In the genomic region with DNA sequence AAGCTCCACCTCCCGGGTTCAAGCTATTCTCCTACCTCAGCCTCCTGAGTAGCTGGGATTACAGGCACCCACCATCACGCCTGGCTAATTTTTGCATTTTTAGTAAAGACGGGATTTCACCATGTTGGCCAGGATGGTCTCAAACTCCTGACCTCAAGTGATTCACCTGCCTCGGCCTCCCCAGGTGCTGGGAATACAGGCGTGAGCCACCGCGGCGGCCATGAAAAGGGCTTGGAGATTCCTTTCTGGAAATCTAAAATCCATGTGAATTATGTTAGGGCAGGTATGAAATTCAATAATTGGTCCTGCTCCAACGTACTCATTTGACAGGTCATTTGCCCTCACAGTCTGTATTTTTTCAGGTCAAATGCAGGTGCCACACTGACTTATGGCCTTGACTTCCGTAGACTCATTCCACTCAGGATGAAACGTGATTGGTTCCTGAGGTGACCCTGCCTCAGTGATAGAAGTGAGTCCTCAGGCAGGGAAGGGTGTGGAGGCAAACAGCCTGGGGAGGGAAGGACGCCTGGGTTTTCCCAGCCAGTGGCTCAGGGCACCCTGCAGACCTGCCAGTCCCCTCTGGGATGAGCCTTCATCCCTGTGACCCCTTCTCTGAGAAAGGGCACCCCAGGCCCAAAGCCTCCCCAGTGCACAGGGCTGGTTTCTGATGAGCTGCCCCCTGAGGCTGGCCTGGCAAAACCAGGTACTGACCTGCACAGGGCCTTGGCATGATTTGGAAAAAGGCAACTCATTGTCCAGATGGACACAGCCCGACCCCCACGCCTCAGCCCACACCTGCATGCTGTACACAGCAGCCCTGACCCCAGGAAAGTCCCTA, we compare ENCODE assay signal across 10 cellular contexts. TPM values are rescaled to one million over a fixed set of nuclear protein-coding genes. Genes with fewer than 3 reads are reported as not detected.
DNase-seq lines count a peak whose midpoint lies in the region; ATAC-seq, FAIRE-seq and TF ChIP-seq lines count a peak whose summit lies in the region.
"Had no signal": no experiment of that assay in that cellular context is flagged by ENCODE, and none has a peak within 500 bp of the region (broad histone marks: within the 10 kb centered on the region; RNA-seq: fewer than 3 reads in every experiment).

No MANE protein-coding gene starts in this region.

- ATAC-seq in GM23338: no peak
- no peak for ATAC-seq in activated T-helper 17 cell treated with anti-CD3 and anti-CD28 coated beads, Interleukin-2, amount 50 U/mL, for 72 hours (replicated peaks)

- TF ChIP-seq RAD21 in liver (IDR thresholded peaks at IDR 0.05): no peak

- H3K9me3 ChIP-seq in liver (ENCODE audit: control insufficient read depth in 4 of 4, low read length in 3 of 4) (no peaks in the 10 kb centered on the region), smooth muscle cell (replicated peaks; ENCODE audit: low read depth) (no peaks in the 10 kb centered on the region)

- H3K4me3 Mint-ChIP-seq in GM23338: no peak overlapping the region
- no peak overlapping the region for H3K4me3 Mint-ChIP-seq in activated T-helper 17 cell treated with anti-CD3 and anti-CD28 coated beads, Interleukin-2, amount 50 U/mL, for 72 hours
- H3K4me3 Mint-ChIP-seq: neural crest cell had no signal

- H3K27me3 ChIP-seq in GM23338 (ENCODE audit: insufficient read depth): no peaks in the 10 kb centered on the region
- no peaks in the 10 kb centered on the region for H3K27me3 ChIP-seq in liver (ENCODE audit: control insufficient read depth in 4 of 4, insufficient read depth in 4 of 4, low read length in 3 of 4)
- no peaks in the 10 kb centered on the region for H3K27me3 ChIP-seq in smooth muscle cell (ENCODE audit: low read depth)

- H3K79me2 ChIP-seq in GM23338 (replicated peaks; ENCODE audit: insufficient read depth) (no peaks in the 10 kb centered on the region), smooth muscle cell (ENCODE audit: low read depth) (no peaks in the 10 kb centered on the region)

- H3K9ac ChIP-seq in liver (ENCODE audit: low read depth in 1 of 2, low read length in 2 of 2): peak overlapping the region in 1 of 2 donors; percentile 21
- H3K9ac ChIP-seq in smooth muscle cell (ENCODE audit: low read depth): no peak overlapping the region

- no peak for TF ChIP-seq POLR2A in H54 (IDR thresholded peaks at IDR 0.05; ENCODE audit: low read depth, low read length)

- no peak overlapping the region; the same call in 1 of the 2 replicates for H3K27ac Mint-ChIP-seq in GM23338
- H3K27ac Mint-ChIP-seq in activated T-helper 17 cell treated with anti-CD3 and anti-CD28 coated beads, Interleukin-2, amount 50 U/mL, for 72 hours: no peak overlapping the region

- no peak overlapping the region for H3K27ac ChIP-seq in GM23338 (ENCODE audit: low read depth)
- peak overlapping the region; percentile 47 for H3K27ac ChIP-seq in adipose tissue (ENCODE audit: low read depth, low read length)
- peak overlapping the region; percentile 91 to 96 for H3K27ac ChIP-seq in liver (ENCODE audit: low read depth in 1 of 2, low read length in 2 of 2)
- no peak overlapping the region for H3K27ac ChIP-seq in smooth muscle cell (ENCODE audit: low read depth)

- H3K4me1 ChIP-seq in GM23338 (ENCODE audit: insufficient read depth): peaks cover 14% of the 10 kb centered on the region
- peaks cover 35 to 74% (median 60%) of the 10 kb centered on the region in 4 donors for H3K4me1 ChIP-seq in liver (ENCODE audit: control insufficient read depth in 4 of 4, insufficient read depth in 4 of 4, low read length in 3 of 4)
- H3K4me1 ChIP-seq in smooth muscle cell (ENCODE audit: low read depth): peaks cover 25% of the 10 kb centered on the region

- H3K4me2 ChIP-seq in GM23338: no peak overlapping the region
- H3K4me2 ChIP-seq in smooth muscle cell: no peak overlapping the region

- FAIRE-seq in H54 (lab: Jason Lieb, UNC): no peak

- no peaks in the 10 kb centered on the region for H3K36me3 ChIP-seq in GM23338 (ENCODE audit: insufficient read depth)
- H3K36me3 ChIP-seq in liver (ENCODE audit: control insufficient read depth in 4 of 4, insufficient read depth in 3 of 4, low read depth in 1 of 4, low read length in 3 of 4): no peaks in the 10 kb centered on the region
- no peaks in the 10 kb centered on the region for H3K36me3 ChIP-seq in smooth muscle cell (ENCODE audit: low read depth)

- peaks cover 20% of the 10 kb centered on the region for H3K4me1 Mint-ChIP-seq in GM23338
- H3K4me1 Mint-ChIP-seq in activated T-helper 17 cell treated with anti-CD3 and anti-CD28 coated beads, Interleukin-2, amount 50 U/mL, for 72 hours: no peaks in the 10 kb centered on the region

- H4K20me1 ChIP-seq in GM23338 (replicated peaks; ENCODE audit: insufficient read depth) (no peaks in the 10 kb centered on the region), smooth muscle cell (ENCODE audit: low read depth) (no peaks in the 10 kb centered on the region)

- DNase-seq in GM23338 (ENCODE audit: low spot score): no peak
- no peak for DNase-seq in smooth muscle cell (lab: John Stamatoyannopoulos, UW; ENCODE audit: unreplicated experiment)
- no peak for DNase-seq in H54 (ENCODE audit: insufficient read length, low spot score)
- DNase-seq in GM10266 (ENCODE audit: extremely low spot score): no peak
- DNase-seq in activated CD4-positive, CD25-positive, alpha-beta regulatory T cell treated with anti-CD3 and anti-CD28 coated beads, Interleukin-2, amount 50 U/mL, for 72 hours: no peak
- DNase-seq: activated CD4-positive, alpha-beta T cell treated with anti-CD3 and anti-CD28 coated beads, Interleukin-2, amount 50 U/mL, for 4 hours had no signal

- peak overlapping the region; percentile 87 for H2AFZ ChIP-seq in GM23338
- peak overlapping the region; percentile 66 for H2AFZ ChIP-seq in smooth muscle cell (ENCODE audit: low read depth)

- no peaks in the 10 kb centered on the region for H3K36me3 Mint-ChIP-seq in GM23338 (ENCODE audit: low read depth)
- H3K36me3 Mint-ChIP-seq in activated T-helper 17 cell treated with anti-CD3 and anti-CD28 coated beads, Interleukin-2, amount 50 U/mL, for 72 hours (ENCODE audit: low read depth): no peaks in the 10 kb centered on the region

- H3K27me3 Mint-ChIP-seq in GM23338 (ENCODE audit: insufficient read depth, low read depth, poor library complexity): peaks cover 6% of the 10 kb centered on the region
- no peaks in the 10 kb centered on the region for H3K27me3 Mint-ChIP-seq in activated T-helper 17 cell treated with anti-CD3 and anti-CD28 coated beads, Interleukin-2, amount 50 U/mL, for 72 hours

- H3K9me3 Mint-ChIP-seq in GM23338: no peaks in the 10 kb centered on the region
- H3K9me3 Mint-ChIP-seq in activated T-helper 17 cell treated with anti-CD3 and anti-CD28 coated beads, Interleukin-2, amount 50 U/mL, for 72 hours: no peaks in the 10 kb centered on the region
- H3K9me3 Mint-ChIP-seq: neural crest cell had no signal

- WGBS in adipose tissue, 3 donors: 59 to 86% (median 84%) methylated on average over 14 of the region's 14 CpGs
- 37% methylated on average over 14 of the region's 14 CpGs for WGBS in liver
- WGBS in smooth muscle cell (ENCODE audit: low lambda C conversion rate): 97% methylated on average over 14 of the region's 14 CpGs

- no peaks in the 10 kb centered on the region for H3K9me2 ChIP-seq in GM23338 (ENCODE audit: insufficient read depth)

- H3K4me3 ChIP-seq in GM23338 (no peak overlapping the region), liver (ENCODE audit: low read depth in 1 of 3, low read length in 3 of 3) (peak overlapping the region in 1 of 3 donors; percentile 0), smooth muscle cell (no peak overlapping the region)

- TF ChIP-seq CTCF in GM23338 (conservative IDR thresholded peaks at IDR 0.05; ENCODE audit: low read depth in 2 of 2) (no peak), liver (IDR thresholded peaks at IDR 0.05; ENCODE audit: low read depth, low read length, missing input control) (no peak), smooth muscle cell (IDR thresholded peaks at IDR 0.05; ENCODE audit: borderline replicate concordance, insufficient read depth, poor library complexity, severe bottlenecking) (no peak), GM10266 (IDR thresholded peaks at IDR 0.05; ENCODE audit: control insufficient read depth, insufficient read depth, low read depth, missing control alignments) (no peak)

- no peaks in the 10 kb centered on the region for H3F3A ChIP-seq in GM23338 (replicated peaks; ENCODE audit: low read depth)
- H3F3A ChIP-seq in smooth muscle cell (ENCODE audit: low read depth): peaks cover 8% of the 10 kb centered on the region

TF ChIP-seq in GM23338, 12 proteins besides CTCF, POLR2A, EP300 and RAD21 (continues in another document):
- no peak for TF ChIP-seq ZNF114 (CRISPR knock-in tag; IDR thresholded peaks at IDR 0.05)

TF ChIP-seq in liver, 16 proteins besides CTCF, POLR2A, EP300 and RAD21 (continues in another document):
- TF ChIP-seq RXRA (IDR thresholded peaks at IDR 0.05): peak; percentile 59 to 62
- no peak for TF ChIP-seq GABPA (IDR thresholded peaks at IDR 0.05 in 1 of 2, conservative IDR thresholded peaks at IDR 0.05 in 1 of 2)
- TF ChIP-seq, protein P1, sequence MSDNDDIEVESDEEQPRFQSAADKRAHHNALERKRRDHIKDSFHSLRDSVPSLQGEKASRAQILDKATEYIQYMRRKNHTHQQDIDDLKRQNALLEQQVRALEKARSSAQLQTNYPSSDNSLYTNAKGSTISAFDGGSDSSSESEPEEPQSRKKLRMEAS (IDR thresholded peaks at IDR 0.05): no peak
- TF ChIP-seq JUND (IDR thresholded peaks at IDR 0.05): no peak
- TF ChIP-seq HNF4A (conservative IDR thresholded peaks at IDR 0.05): peak in 1 of 2 donors; percentile 25

RNA-seq across cellular contexts. Expression of a gene that starts 48.7 kb away (rescaled TPM):
- 216 and 223 TPM in 2 replicates for total RNA-seq in GM23338 (2014; rRNA removed; shearing (Covaris generic))
- polyA plus RNA-seq in GM23338 (2016; fragmentation: Nextera tagmentation; extraction: Ambion mirVana): 296 and 300 TPM in 2 replicates
- 100 to 1,000 TPM in 2 of 3 donors, 10 to 100 TPM in 1; 92.3 to 191 (median 173) TPM for polyA plus RNA-seq in adipose tissue
- total RNA-seq in liver: 100 to 1,000 TPM in 1 of 2 donors, 10 to 100 TPM in 1; 91.5 to 106 TPM
- 100 to 1,000 TPM in 1 of 2 donors, 10 to 100 TPM in 1; 87.5 to 151 TPM for polyA plus RNA-seq in liver
- 250 and 315 TPM in 2 replicates for total RNA-seq in smooth muscle cell
- 251 and 255 TPM in 2 replicates for polyA plus RNA-seq in smooth muscle cell
- 100 to 1,000 TPM; 295 to 386 TPM for total RNA-seq in activated T-helper 17 cell treated with anti-CD3 and anti-CD28 coated beads, Interleukin-2, amount 50 U/mL, for 72 hours

Comparison
In these comparisons a context has a peak if more than half of its experiments do, and no peak if none do; other contexts are left out.
1. H3K27ac ChIP-seq: peak in adipose tissue (single experiment) and liver (2 of 2); none in GM23338 (single experiment) and smooth muscle cell (single experiment).